Comparison of ENCODE assay signal across 17 cellular contexts in the genomic region with DNA sequence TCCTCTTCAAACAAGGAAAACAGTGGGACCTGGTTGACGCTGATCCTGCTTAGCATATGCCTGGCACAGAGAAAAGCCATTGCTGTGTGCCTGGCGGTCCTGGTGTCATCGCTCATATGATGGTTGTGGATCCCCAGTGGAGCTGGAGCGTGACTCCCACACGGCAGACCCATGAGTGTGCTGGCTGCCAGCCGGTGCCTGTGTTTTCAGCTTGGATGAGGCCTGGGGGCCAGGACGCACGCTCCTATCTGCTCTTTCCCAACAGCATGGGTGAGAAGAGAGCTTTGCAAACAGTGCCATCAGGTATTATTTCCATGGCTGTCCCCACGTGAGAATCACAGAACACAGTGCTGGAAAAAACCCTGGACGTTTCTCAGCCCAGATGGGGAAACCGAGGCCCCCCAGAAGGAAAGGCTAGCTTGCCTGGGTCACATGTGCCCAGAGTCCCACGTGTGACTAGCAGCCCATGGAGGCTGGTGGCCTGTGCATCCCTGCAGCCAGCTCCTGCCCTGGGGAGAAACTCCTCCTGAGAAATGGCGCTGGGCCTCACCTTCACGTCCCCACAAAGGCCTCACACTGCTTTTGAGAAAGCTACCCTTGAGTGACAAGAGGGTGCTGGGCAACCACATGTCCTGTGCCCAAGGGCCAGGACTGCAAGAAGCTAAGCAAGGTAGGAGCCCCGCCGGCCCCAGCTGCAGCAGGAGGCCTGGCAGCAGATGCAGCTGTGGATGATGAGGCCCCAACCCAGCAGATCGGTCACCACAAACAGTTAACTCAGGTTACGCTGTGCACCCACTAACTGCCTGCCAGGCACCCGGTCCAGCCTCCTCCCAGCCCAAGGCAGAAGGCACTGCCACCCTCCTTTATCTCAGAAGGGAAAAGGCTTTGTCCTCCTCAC.
"Had no signal": no experiment of that assay in that cellular context is flagged by ENCODE, and none has a peak within 500 bp of the region (broad histone marks: within the 10 kb centered on the region; RNA-seq: fewer than 3 reads in every experiment).

No MANE protein-coding gene starts in this region.

- H3K9ac ChIP-seq: parathyroid adenoma had no signal

- H3K4me1 Mint-ChIP-seq: activated CD4-positive, alpha-beta T cell treated with anti-CD3 and anti-CD28 coated beads for 36 hours had no signal

- H3K36me3 ChIP-seq: thoracic aorta had no signal

- DNase-seq: activated CD4-positive, alpha-beta memory T cell treated with anti-CD3 and anti-CD28 coated beads for 36 hours; activated CD4-positive, alpha-beta T cell treated with anti-CD3 and anti-CD28 coated beads for 36 hours; activated CD8-positive, alpha-beta memory T cell treated with anti-CD3 and anti-CD28 coated beads, Interleukin-2, amount 10 ng/mL, durations not matched to agents 7 days and 5 days; activated naive CD4-positive, alpha-beta T cell; activated naive CD8-positive, alpha-beta T cell treated with anti-CD3 and anti-CD28 coated beads, Interleukin-2, amount 10 ng/mL, durations not matched to agents 7 days and 5 days; body of pancreas; caudate nucleus; effector memory CD8-positive, alpha-beta T cell; naive thymus-derived CD4-positive, alpha-beta T cell; sigmoid colon; stimulated activated CD4-positive, alpha-beta T cell treated with anti-CD3 and anti-CD28 coated beads, Interleukin-4, amount 100 ng/mL, for 24 hours; stomach had no signal

- H3K4me3 Mint-ChIP-seq: activated CD4-positive, alpha-beta memory T cell treated with anti-CD3 and anti-CD28 coated beads for 36 hours; activated CD4-positive, alpha-beta T cell treated with anti-CD3 and anti-CD28 coated beads for 36 hours; activated CD8-positive, alpha-beta memory T cell treated with anti-CD3 and anti-CD28 coated beads, Interleukin-2, amount 10 ng/mL, durations not matched to agents 7 days and 5 days; activated naive CD8-positive, alpha-beta T cell treated with anti-CD3 and anti-CD28 coated beads, Interleukin-2, amount 10 ng/mL, durations not matched to agents 7 days and 5 days; memory B cell; stimulated activated effector memory CD8-positive, alpha-beta T cell treated with anti-CD3 and anti-CD28 coated beads, Interleukin-12 subunit alpha, Interleukin-12 subunit beta, amount 100 ng/mL, for 72 hours; WTC11 had no signal

- H3K27ac ChIP-seq: parathyroid adenoma, thoracic aorta had no signal

- H3K79me2 ChIP-seq: parathyroid adenoma had no signal

- H3K4me1 ChIP-seq: parathyroid adenoma had no signal

- H3K4me3 ChIP-seq: body of pancreas, sigmoid colon, thoracic aorta had no signal

- H3K27ac Mint-ChIP-seq: activated CD4-positive, alpha-beta memory T cell treated with anti-CD3 and anti-CD28 coated beads for 36 hours; activated CD4-positive, alpha-beta T cell treated with anti-CD3 and anti-CD28 coated beads for 36 hours; activated CD8-positive, alpha-beta memory T cell treated with anti-CD3 and anti-CD28 coated beads, Interleukin-2, amount 10 ng/mL, durations not matched to agents 7 days and 5 days; activated naive CD8-positive, alpha-beta T cell treated with anti-CD3 and anti-CD28 coated beads, Interleukin-2, amount 10 ng/mL, durations not matched to agents 7 days and 5 days; effector memory CD8-positive, alpha-beta T cell; memory B cell; stimulated activated effector memory CD8-positive, alpha-beta T cell treated with anti-CD3 and anti-CD28 coated beads, Interleukin-12 subunit alpha, Interleukin-12 subunit beta, amount 100 ng/mL, for 72 hours; WTC11 had no signal

- ATAC-seq: activated CD4-positive, alpha-beta T cell treated with anti-CD3 and anti-CD28 coated beads for 36 hours; activated CD8-positive, alpha-beta memory T cell treated with anti-CD3 and anti-CD28 coated beads, Interleukin-2, amount 10 ng/mL, durations not matched to agents 7 days and 5 days; body of pancreas; effector memory CD8-positive, alpha-beta T cell; naive thymus-derived CD4-positive, alpha-beta T cell; stimulated activated effector memory CD8-positive, alpha-beta T cell treated with anti-CD3 and anti-CD28 coated beads, Interleukin-12 subunit alpha, Interleukin-12 subunit beta, amount 100 ng/mL, for 72 hours; WTC11 had no signal

- H3K9me3 Mint-ChIP-seq: activated naive CD8-positive, alpha-beta T cell treated with anti-CD3 and anti-CD28 coated beads, Interleukin-2, amount 10 ng/mL, durations not matched to agents 7 days and 5 days; effector memory CD8-positive, alpha-beta T cell; stimulated activated effector memory CD8-positive, alpha-beta T cell treated with anti-CD3 and anti-CD28 coated beads, Interleukin-12 subunit alpha, Interleukin-12 subunit beta, amount 100 ng/mL, for 72 hours had no signal

- H3K9me3 ChIP-seq: body of pancreas, sigmoid colon, thoracic aorta had no signal

- H3K27me3 ChIP-seq: body of pancreas, sigmoid colon had no signal

- H2AFZ ChIP-seq: parathyroid adenoma had no signal

- H3K36me3 Mint-ChIP-seq: activated CD4-positive, alpha-beta memory T cell treated with anti-CD3 and anti-CD28 coated beads for 36 hours; activated CD8-positive, alpha-beta memory T cell treated with anti-CD3 and anti-CD28 coated beads, Interleukin-2, amount 10 ng/mL, durations not matched to agents 7 days and 5 days; activated naive CD8-positive, alpha-beta T cell treated with anti-CD3 and anti-CD28 coated beads, Interleukin-2, amount 10 ng/mL, durations not matched to agents 7 days and 5 days; memory B cell had no signal
